Comparison of ENCODE assay signal across 15 cellular contexts in the genomic region with DNA sequence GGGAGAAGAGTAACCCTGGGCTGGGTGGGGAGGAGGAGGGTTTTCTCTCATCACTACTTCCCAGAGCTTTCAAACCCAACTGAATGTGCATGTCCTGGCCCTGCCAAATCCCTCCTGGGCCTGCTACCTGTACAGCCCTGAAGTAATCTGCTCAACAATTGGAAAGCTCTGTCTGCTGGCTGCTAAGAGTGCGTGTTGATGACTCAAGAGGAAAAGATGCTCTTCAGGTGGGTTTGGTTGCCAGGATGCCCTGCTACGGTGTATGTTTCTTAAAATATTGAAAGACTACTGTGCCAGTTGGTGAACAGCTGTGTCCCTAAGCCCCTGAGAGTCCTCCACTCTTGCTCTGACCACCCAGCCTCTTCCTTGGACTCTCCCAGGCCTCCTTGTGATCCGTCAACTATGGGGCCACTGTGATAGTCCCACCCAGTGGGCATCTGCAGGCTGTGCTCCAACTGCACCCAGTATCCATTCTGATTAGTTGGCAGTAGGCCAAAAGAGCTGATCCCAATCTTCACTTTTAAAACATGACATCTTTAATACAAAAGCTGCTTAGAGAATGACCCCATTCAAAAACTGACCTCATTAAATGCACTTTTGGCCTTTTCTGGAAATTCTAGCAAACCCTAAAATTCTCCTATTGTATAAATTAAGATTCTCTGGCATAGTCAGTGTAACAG.
A peak's percentile ranks its signal among the peaks of the same experiment; 100 is the strongest.
DNase-seq lines count a peak whose midpoint lies in the region; ATAC-seq lines count a peak whose summit lies in the region.
"Had no signal": no experiment of that assay in that cellular context is flagged by ENCODE, and none has a peak within 500 bp of the region (broad histone marks: within the 10 kb centered on the region; RNA-seq: fewer than 3 reads in every experiment).

No MANE protein-coding gene starts in this region.

- H3K27ac Mint-ChIP-seq in activated naive CD4-positive, alpha-beta T cell treated with anti-CD3 and anti-CD28 coated beads, Interleukin-2, amount 50 U/mL, for 24 hours = peak overlapping the region; percentile 78
- H3K27ac Mint-ChIP-seq in effector memory CD8-positive, alpha-beta T cell = peak overlapping the region; percentile 91 to 94
- H3K27ac Mint-ChIP-seq: B cell, mesothelial cell of epicardium had no signal

- no peaks in the 10 kb centered on the region for H3K9me3 Mint-ChIP-seq in activated naive CD4-positive, alpha-beta T cell treated with anti-CD3 and anti-CD28 coated beads, Interleukin-2, amount 50 U/mL, for 24 hours
- no peaks in the 10 kb centered on the region for H3K9me3 Mint-ChIP-seq in effector memory CD8-positive, alpha-beta T cell
- H3K9me3 Mint-ChIP-seq: mesothelial cell of epicardium had no signal

- peak; percentile 19 for DNase-seq in DMS 273 (lab: John Stamatoyannopoulos, UW; ENCODE audit: unreplicated experiment)
- no peak for DNase-seq in DMS 273 treated with DMSO at 0.1 percent for 48 hours (lab: John Stamatoyannopoulos, UW)
- DNase-seq in activated naive CD4-positive, alpha-beta T cell treated with Interleukin-2 at 50 U/mL for 16 hours = no peak
- no peak for DNase-seq in effector memory CD8-positive, alpha-beta T cell
- no peak for DNase-seq in inferior parietal cortex (ENCODE audit: extremely low spot score)
- no peak for DNase-seq in NCI-H2081 treated with DMSO at 0.1 percent for 48 hours (lab: John Stamatoyannopoulos, UW)
- DNase-seq: DMS53, dorsolateral prefrontal cortex, MG63, NCI-H1436 treated with DMSO at 0.1 percent for 48 hours, Right ventricle myocardium superior had no signal

- H3K4me1 Mint-ChIP-seq in activated naive CD4-positive, alpha-beta T cell treated with anti-CD3 and anti-CD28 coated beads, Interleukin-2, amount 50 U/mL, for 24 hours = peaks cover 84% of the 10 kb centered on the region
- H3K4me1 Mint-ChIP-seq in effector memory CD8-positive, alpha-beta T cell (ENCODE audit: low read depth in 2 of 2) = peaks cover 46 to 71% of the 10 kb centered on the region in 2 donors

- H3K27me3 Mint-ChIP-seq in activated naive CD4-positive, alpha-beta T cell treated with anti-CD3 and anti-CD28 coated beads, Interleukin-2, amount 50 U/mL, for 24 hours = no peaks in the 10 kb centered on the region
- H3K27me3 Mint-ChIP-seq in effector memory CD8-positive, alpha-beta T cell = no peaks in the 10 kb centered on the region

- no peaks in the 10 kb centered on the region for H3K36me3 Mint-ChIP-seq in activated naive CD4-positive, alpha-beta T cell treated with anti-CD3 and anti-CD28 coated beads, Interleukin-2, amount 50 U/mL, for 24 hours
- peaks cover 31% of the 10 kb centered on the region for H3K36me3 Mint-ChIP-seq in effector memory CD8-positive, alpha-beta T cell (ENCODE audit: insufficient read depth)
- H3K36me3 Mint-ChIP-seq: mesothelial cell of epicardium had no signal

- peak overlapping the region; percentile 30 for H3K4me3 Mint-ChIP-seq in activated naive CD4-positive, alpha-beta T cell treated with anti-CD3 and anti-CD28 coated beads, Interleukin-2, amount 50 U/mL, for 24 hours
- H3K4me3 Mint-ChIP-seq in effector memory CD8-positive, alpha-beta T cell = peak overlapping the region; percentile 72 to 74
- H3K4me3 Mint-ChIP-seq: B cell, mesothelial cell of epicardium had no signal

- no peak for ATAC-seq in effector memory CD8-positive, alpha-beta T cell (replicated peaks)
- no peak for ATAC-seq in HG03196 (IDR thresholded peaks at IDR 0.05; ENCODE audit: unreplicated experiment)
